ENCODE assay signal across 27 cellular contexts in genomic region chr20:61340157-61340556, GRCh38.
"Had no signal": no experiment of that assay in that cellular context is flagged by ENCODE, and none has a peak within 500 bp of the region (broad histone marks: within the 10 kb centered on the region; RNA-seq: fewer than 3 reads in every experiment).

No MANE protein-coding gene starts in this region.

- H3K36me3 ChIP-seq: SJCRH30 had no signal

- H3K9ac ChIP-seq: SK-N-SH had no signal

- H3K36me3 Mint-ChIP-seq: activated CD4-positive, alpha-beta memory T cell treated with anti-CD3 and anti-CD28 coated beads for 36 hours; activated naive CD8-positive, alpha-beta T cell treated with anti-CD3 and anti-CD28 coated beads for 36 hours had no signal

- H3K4me1 ChIP-seq: SJCRH30 had no signal

- H3K27ac Mint-ChIP-seq: activated CD4-positive, alpha-beta memory T cell treated with anti-CD3 and anti-CD28 coated beads for 36 hours; activated CD4-positive, alpha-beta T cell treated with anti-CD3 and anti-CD28 coated beads, Interleukin-2, amount 10 ng/mL, durations not matched to agents 7 days and 5 days; activated naive CD4-positive, alpha-beta T cell treated with anti-CD3 and anti-CD28 coated beads for 36 hours; activated naive CD8-positive, alpha-beta T cell treated with anti-CD3 and anti-CD28 coated beads for 36 hours; activated T-helper 17 cell treated with anti-CD3 and anti-CD28 coated beads, Interleukin-2, amount 50 U/mL, for 72 hours had no signal

- H3K4me2 ChIP-seq: SK-N-SH had no signal

- H3K9me3 ChIP-seq: SJCRH30, SK-N-SH had no signal

- H3K27ac ChIP-seq: SJCRH30, VCaP had no signal

- H3K4me3 ChIP-seq: SJCRH30 had no signal

- H3K4me1 Mint-ChIP-seq: activated CD4-positive, alpha-beta T cell treated with anti-CD3 and anti-CD28 coated beads, Interleukin-2, amount 10 ng/mL, durations not matched to agents 7 days and 5 days; activated naive CD8-positive, alpha-beta T cell treated with anti-CD3 and anti-CD28 coated beads for 36 hours; activated T-helper 17 cell treated with anti-CD3 and anti-CD28 coated beads, Interleukin-2, amount 50 U/mL, for 72 hours had no signal

- H3K27me3 Mint-ChIP-seq: activated CD4-positive, alpha-beta T cell treated with anti-CD3 and anti-CD28 coated beads, Interleukin-2, amount 10 ng/mL, durations not matched to agents 7 days and 5 days; activated naive CD8-positive, alpha-beta T cell treated with anti-CD3 and anti-CD28 coated beads for 36 hours had no signal

- H3K9me3 Mint-ChIP-seq: activated CD4-positive, alpha-beta memory T cell treated with anti-CD3 and anti-CD28 coated beads for 36 hours; activated naive CD4-positive, alpha-beta T cell treated with anti-CD3 and anti-CD28 coated beads for 36 hours; activated naive CD8-positive, alpha-beta T cell treated with anti-CD3 and anti-CD28 coated beads for 36 hours; activated T-helper 17 cell treated with anti-CD3 and anti-CD28 coated beads, Interleukin-2, amount 50 U/mL, for 72 hours had no signal

- DNase-seq: activated CD4-positive, alpha-beta memory T cell treated with anti-CD3 and anti-CD28 coated beads for 36 hours; activated CD4-positive, alpha-beta T cell treated with anti-CD3 and anti-CD28 coated beads, Interleukin-2, amount 10 ng/mL, durations not matched to agents 7 days and 5 days; activated CD4-positive, CD25-positive, alpha-beta regulatory T cell; activated gamma-delta T cell; activated naive CD4-positive, alpha-beta T cell treated with anti-CD3 and anti-CD28 coated beads for 36 hours; activated naive CD8-positive, alpha-beta T cell treated with anti-CD3 and anti-CD28 coated beads for 36 hours; activated T-cell treated with anti-CD3 and anti-CD28 coated beads for 4 hours; activated T-cell treated with anti-CD3 and anti-CD28 coated beads, Interleukin-2, amount 50 U/mL, for 48 hours; caudate nucleus; Kasumi-1; KBM-7; NCI-H1105 treated with DMSO at 0.1 percent for 48 hours; NCI-H146; NCI-H187 treated with DMSO at 0.1 percent for 48 hours; NCI-H2081 treated with DMSO at 0.1 percent for 48 hours; NCI-H2171; NCI-H226; NCI-H526 treated with DMSO at 0.1 percent for 48 hours; NCI-H82; Right ventricle myocardium superior; RPMI8226; SJCRH30; SK-N-SH; T-helper 1 cell had no signal

- H3K4me3 Mint-ChIP-seq: activated CD4-positive, alpha-beta memory T cell treated with anti-CD3 and anti-CD28 coated beads for 36 hours; activated CD4-positive, alpha-beta T cell treated with anti-CD3 and anti-CD28 coated beads, Interleukin-2, amount 10 ng/mL, durations not matched to agents 7 days and 5 days; activated naive CD4-positive, alpha-beta T cell treated with anti-CD3 and anti-CD28 coated beads for 36 hours; activated naive CD8-positive, alpha-beta T cell treated with anti-CD3 and anti-CD28 coated beads for 36 hours; activated T-helper 17 cell treated with anti-CD3 and anti-CD28 coated beads, Interleukin-2, amount 50 U/mL, for 72 hours had no signal

- ATAC-seq: activated T-helper 17 cell treated with anti-CD3 and anti-CD28 coated beads, Interleukin-2, amount 50 U/mL, for 72 hours; Panc1 had no signal
